ENCODE assay signal across 17 cellular contexts in the genomic region with DNA sequence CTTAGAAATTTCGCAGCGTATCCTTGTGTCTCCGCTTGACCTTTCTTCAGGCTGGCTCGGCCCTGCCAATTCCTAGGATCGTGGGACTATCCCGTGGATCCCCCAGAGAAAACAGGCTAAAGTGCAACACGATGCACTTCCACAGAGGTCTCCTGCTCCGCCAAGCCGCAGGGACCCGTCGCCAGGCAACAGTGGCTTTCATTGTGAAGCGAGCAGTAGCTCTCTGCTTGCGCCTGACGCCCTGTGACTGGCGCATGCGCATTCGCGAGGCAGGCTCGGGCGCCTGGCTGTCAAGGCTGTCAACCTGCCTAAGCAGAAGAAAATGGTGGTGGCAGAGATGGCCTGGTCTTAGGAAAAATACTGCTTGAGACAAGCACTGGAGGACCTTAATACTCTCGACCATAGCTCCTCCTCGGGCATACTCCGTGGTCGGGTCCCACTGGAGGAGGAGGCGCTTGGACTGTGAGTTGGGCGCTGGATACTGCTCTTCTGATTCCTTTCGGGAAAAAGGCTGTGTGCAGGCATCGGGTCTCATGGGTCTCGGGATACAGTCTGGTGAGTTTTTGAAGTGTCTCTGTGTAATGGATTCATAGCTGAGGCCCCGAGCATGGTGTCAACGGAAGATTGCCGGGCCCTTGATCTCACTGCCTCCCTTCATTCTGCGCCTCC.
DNase-seq lines count a peak whose midpoint lies in the region; ATAC-seq lines count a peak whose summit lies in the region.
"Had no signal": no experiment of that assay in that cellular context is flagged by ENCODE, and none has a peak within 500 bp of the region (broad histone marks: within the 10 kb centered on the region; RNA-seq: fewer than 3 reads in every experiment).

No MANE protein-coding gene starts in this region.

- ATAC-seq in HG03280 (IDR thresholded peaks at IDR 0.05; ENCODE audit: unreplicated experiment) = no peak
- ATAC-seq: activated CD4-positive, CD25-positive, alpha-beta regulatory T cell treated with anti-CD3 and anti-CD28 coated beads, Interleukin-2, amount 50 U/mL, for 24 hours; effector memory CD8-positive, alpha-beta T cell; left lobe of liver; mucosa of descending colon had no signal

- in situ Hi-C loops in KBM-7 (cut with MboI; ENCODE audit: low pct_unique_long_range_greater_than_20kb, low sequenced_read_pairs) = no loop called here

- DNase-seq in NCI-H82 (lab: John Stamatoyannopoulos, UW) = peak; percentile 75
- DNase-seq in NCI-H82 treated with DMSO at 0.1 percent for 48 hours (lab: John Stamatoyannopoulos, UW; ENCODE audit: unreplicated experiment) = no peak
- peak; percentile 5 for DNase-seq in NCI-H146 treated with DMSO at 0.1 percent for 48 hours (lab: John Stamatoyannopoulos, UW; ENCODE audit: unreplicated experiment)
- DNase-seq in RPMI8226 = peak; percentile 71
- peak; percentile 73 for DNase-seq in posterior vena cava (ENCODE audit: low spot score)
- no peak for DNase-seq in KBM-7
- DNase-seq in KG1 (lab: John Stamatoyannopoulos, UW) = no peak
- DNase-seq: activated naive CD4-positive, alpha-beta T cell treated with anti-CD3 and anti-CD28 coated beads, Interleukin-2, amount 10 ng/mL, durations not matched to agents 7 days and 5 days; activated T-cell treated with anti-CD3 and anti-CD28 coated beads, Interleukin-2, amount 50 U/mL, for 48 hours; C1 segment of cervical spinal cord; effector memory CD8-positive, alpha-beta T cell; GF-D8; glutamatergic neuron; mucosa of descending colon had no signal

- intact Hi-C loops in posterior vena cava (cut with DNase I) = no loop called here

Comparison
In these comparisons a context has a peak if more than half of its experiments do, and no peak if none do; other contexts are left out.
1. DNase-seq: peak in NCI-H82 (single experiment), NCI-H146 treated with DMSO at 0.1 percent for 48 hours (single experiment), RPMI8226 (single experiment) and posterior vena cava (single experiment); none in NCI-H82 treated with DMSO at 0.1 percent for 48 hours (single experiment), KBM-7 (single experiment) and KG1 (single experiment).